21 cellular contexts compared by ENCODE assay signal in the genomic region with DNA sequence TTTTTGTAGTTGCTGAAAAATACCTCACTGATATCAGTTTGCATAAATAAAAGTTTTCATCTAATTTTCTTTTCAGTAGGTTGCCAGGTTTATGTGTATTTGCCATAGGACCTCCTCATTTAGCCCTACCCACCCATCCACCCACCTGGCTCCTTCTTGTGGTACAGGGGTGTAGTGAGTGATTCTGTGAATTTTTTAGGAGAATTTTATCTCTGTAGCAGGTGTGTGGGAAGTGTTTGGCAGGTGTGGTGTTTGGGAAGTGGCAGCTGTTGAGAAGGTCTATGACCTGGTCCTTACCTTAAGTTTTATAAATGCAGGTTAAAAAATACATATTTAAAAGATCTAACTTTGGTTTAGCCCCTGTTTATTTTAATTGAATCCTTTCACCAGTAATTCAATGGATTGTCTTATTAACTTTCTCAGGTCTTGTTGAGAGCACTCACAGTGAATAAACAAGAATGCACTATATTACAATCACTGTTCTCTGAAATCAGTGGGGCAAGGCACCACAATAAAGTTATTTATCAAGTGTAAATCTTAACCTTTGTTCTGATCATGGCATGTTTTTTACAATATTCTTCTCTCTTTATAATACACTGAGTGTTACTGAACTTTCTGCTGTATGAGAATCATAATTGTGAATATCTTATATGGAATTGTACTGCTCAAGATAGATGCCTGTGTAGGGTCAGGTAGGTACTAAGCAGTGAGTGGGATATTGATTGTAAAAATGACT.
"Had no signal": no experiment of that assay in that cellular context is flagged by ENCODE, and none has a peak within 500 bp of the region (broad histone marks: within the 10 kb centered on the region; RNA-seq: fewer than 3 reads in every experiment).

No MANE protein-coding gene starts in this region.

- ATAC-seq: gastroesophageal sphincter; left cardiac atrium; left ventricle myocardium superior; sciatic nerve; stimulated activated naive B cell treated with anti-CD40 and anti-IgM and Interleukin-4, amounts not matched to agents 10 μg/mL and 1 μg/mL and 100 μg/mL, for 72 hours; stimulated activated naive CD8-positive, alpha-beta T cell treated with anti-CD3 and anti-CD28 coated beads, Interleukin-15, amount 100 ng/mL, for 72 hours had no signal

- H3K4me1 ChIP-seq: gastroesophageal sphincter, parathyroid adenoma had no signal

- DNase-seq: effector memory CD4-positive, alpha-beta T cell; glutamatergic neuron; kidney; left cardiac atrium; left ventricle myocardium superior; mesenchymal stem cell; midbrain; naive B cell; occipital lobe; stimulated activated CD4-positive, alpha-beta T cell treated with anti-CD3 and anti-CD28 coated beads, Interleukin-2, amount 100 ng/mL, for 24 hours; stimulated activated CD4-positive, alpha-beta T cell treated with anti-CD3 and anti-CD28 coated beads, Interleukin-4, amount 100 ng/mL, for 4 hours; stimulated activated naive B cell treated with anti-CD40 and anti-IgM and Interleukin-4, amounts not matched to agents 10 μg/mL and 1 μg/mL and 100 μg/mL, for 72 hours; stimulated activated naive CD8-positive, alpha-beta T cell treated with anti-CD3 and anti-CD28 coated beads, Interleukin-15, amount 100 ng/mL, for 72 hours had no signal

- H3K27ac ChIP-seq: esophagus muscularis mucosa, gastroesophageal sphincter, hepatocyte, parathyroid adenoma, thoracic aorta had no signal

- H3K9me3 ChIP-seq: esophagus muscularis mucosa, gastroesophageal sphincter, thoracic aorta had no signal

- H3K4me3 ChIP-seq: esophagus muscularis mucosa, gastroesophageal sphincter, hepatocyte, lung, thoracic aorta had no signal

- FAIRE-seq: endometrium, kidney had no signal

- H3K36me3 ChIP-seq: esophagus muscularis mucosa, gastroesophageal sphincter, thoracic aorta had no signal

- H3K27me3 ChIP-seq: esophagus muscularis mucosa, gastroesophageal sphincter, hepatocyte had no signal
